28 cellular contexts compared by ENCODE assay signal in the genomic region with DNA sequence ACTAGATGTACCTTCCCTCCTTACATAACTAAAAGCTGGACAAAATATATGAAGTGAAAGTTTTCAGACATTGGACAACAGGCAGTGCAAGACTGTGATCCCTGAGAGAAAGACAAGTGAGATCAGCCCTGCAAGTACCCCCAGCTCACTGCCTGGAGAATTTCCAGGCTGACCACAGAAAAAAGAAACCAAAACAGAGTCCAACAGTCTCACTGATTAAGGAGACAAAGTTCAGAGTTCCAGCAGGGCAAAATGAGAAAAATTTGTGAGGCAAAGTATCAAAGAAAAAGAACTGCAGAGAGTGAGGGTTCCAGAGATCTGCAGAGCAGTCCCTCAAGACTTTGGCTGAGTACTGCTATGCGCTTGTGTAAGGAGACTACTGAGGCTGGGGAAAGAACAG. TPM values are rescaled to one million over a fixed set of nuclear protein-coding genes. Genes with fewer than 3 reads are reported as not detected.
"Had no signal": no experiment of that assay in that cellular context is flagged by ENCODE, and none has a peak within 500 bp of the region (broad histone marks: within the 10 kb centered on the region; RNA-seq: fewer than 3 reads in every experiment).

No MANE protein-coding gene starts in this region.

- H3K27me3 Mint-ChIP-seq: activated T-cell treated with anti-CD3 and anti-CD28 coated beads, Interleukin-2, amount 50 U/mL, for 24 hours; activated T-helper 17 cell treated with anti-CD3 and anti-CD28 coated beads, Interleukin-2, amount 50 U/mL, for 72 hours had no signal

- H3K27ac Mint-ChIP-seq: activated naive CD8-positive, alpha-beta T cell treated with anti-CD3 and anti-CD28 coated beads, Interleukin-2, amount 10 ng/mL, durations not matched to agents 7 days and 5 days; activated T-cell treated with anti-CD3 and anti-CD28 coated beads, Interleukin-2, amount 50 U/mL, for 24 hours; activated T-helper 17 cell treated with anti-CD3 and anti-CD28 coated beads, Interleukin-2, amount 50 U/mL, for 72 hours; natural killer cell had no signal

- DNase-seq: activated CD4-positive, CD25-positive, alpha-beta regulatory T cell treated with anti-CD3 and anti-CD28 coated beads, Interleukin-2, amount 50 U/mL, for 72 hours; activated CD8-positive, alpha-beta memory T cell treated with anti-CD3 and anti-CD28 coated beads for 24 hours; activated CD8-positive, alpha-beta memory T cell treated with anti-CD3 and anti-CD28 coated beads, Interleukin-2, amount 50 U/mL, for 4 hours; activated naive CD4-positive, alpha-beta T cell; activated naive CD8-positive, alpha-beta T cell treated with anti-CD3 and anti-CD28 coated beads, Interleukin-2, amount 10 ng/mL, durations not matched to agents 7 days and 5 days; activated T-cell treated with anti-CD3 and anti-CD28 coated beads, Interleukin-2, amount 50 U/mL, for 24 hours; amygdala; effector CD4-positive, alpha-beta T cell; foreskin melanocyte; glutamatergic neuron; left lung; natural killer cell; ovary; SIG-M5; stimulated activated CD4-positive, alpha-beta T cell treated with anti-CD3 and anti-CD28 coated beads, Interleukin-12 subunit alpha, Interleukin-12 subunit beta, amount 100 ng/mL, for 4 hours; stimulated activated CD4-positive, alpha-beta T cell treated with anti-CD3 and anti-CD28 coated beads, Interleukin-4, amount 100 ng/mL, for 4 hours; stimulated activated naive CD8-positive, alpha-beta T cell treated with anti-CD3 and anti-CD28 coated beads, Interleukin-15, Interleukin-2, amounts not matched to agents 100 U/mL and 50 U/mL, for 24 hours; upper lobe of left lung; WERI-Rb-1 had no signal

- ATAC-seq: activated T-helper 17 cell treated with anti-CD3 and anti-CD28 coated beads, Interleukin-2, amount 50 U/mL, for 72 hours; left lung; natural killer cell; SK-N-SH treated with all-trans-retinoic acid at 6 μM for 48 hours; stimulated activated naive CD8-positive, alpha-beta T cell treated with anti-CD3 and anti-CD28 coated beads, Interleukin-15, Interleukin-2, amounts not matched to agents 100 U/mL and 50 U/mL, for 24 hours had no signal

- H3K4me1 ChIP-seq: breast epithelium, left lung, prostate gland, right atrium auricular region, upper lobe of left lung had no signal

- H3K27ac ChIP-seq: breast epithelium, coronary artery, left lung, neutrophil, ovary, prostate gland, right atrium auricular region, upper lobe of left lung, WERI-Rb-1 had no signal

- H3K4me3 ChIP-seq: breast epithelium, coronary artery, left lung, ovary, prostate gland, right atrium auricular region, upper lobe of left lung had no signal

- H3K27me3 ChIP-seq: breast epithelium, left lung, ovary, right atrium auricular region, upper lobe of left lung had no signal

- H3K36me3 ChIP-seq: breast epithelium, left lung, neutrophil, ovary, prostate gland, right atrium auricular region, upper lobe of left lung, WERI-Rb-1 had no signal

- H3K36me3 Mint-ChIP-seq: activated naive CD8-positive, alpha-beta T cell treated with anti-CD3 and anti-CD28 coated beads, Interleukin-2, amount 10 ng/mL, durations not matched to agents 7 days and 5 days had no signal

- H3K4me3 Mint-ChIP-seq: activated naive CD8-positive, alpha-beta T cell treated with anti-CD3 and anti-CD28 coated beads, Interleukin-2, amount 10 ng/mL, durations not matched to agents 7 days and 5 days; activated T-cell treated with anti-CD3 and anti-CD28 coated beads, Interleukin-2, amount 50 U/mL, for 24 hours; activated T-helper 17 cell treated with anti-CD3 and anti-CD28 coated beads, Interleukin-2, amount 50 U/mL, for 72 hours; central memory CD8-positive, alpha-beta T cell; natural killer cell had no signal

- H3K9me3 ChIP-seq: left lung, neutrophil, ovary, prostate gland, upper lobe of left lung had no signal

RNA-seq across cellular contexts. Expression of a gene that starts 47.3 kb away (rescaled TPM):
- total RNA-seq: right atrium auricular region, subcutaneous adipose tissue had no signal
